1 cellular context compared by ENCODE assay signal in genomic region chr7:116500071-116500853, GRCh38.
TF ChIP-seq lines count a peak whose summit lies in the region.

No MANE protein-coding gene starts in this region.

TF ChIP-seq in A549, 52 proteins besides CTCF, POLR2A, EP300 and RAD21 (continued from another document):
- TF ChIP-seq HMGXB4 (CRISPR knock-in tag; IDR thresholded peaks at IDR 0.05; ENCODE audit: borderline replicate concordance) (no peak), POLR2AphosphoS2 (conservative IDR thresholded peaks at IDR 0.05; ENCODE audit: low read length) (no peak), MAZ (IDR thresholded peaks at IDR 0.05; ENCODE audit: borderline replicate concordance, low read depth, low read length) (no peak), HOXB13 (CRISPR knock-in tag; IDR thresholded peaks at IDR 0.05; ENCODE audit: low read depth) (0 out of 2 replicates have a peak, but pooled peaks have one; percentile 6)
